In genomic region chr7:96826089-96826488, GRCh38 we compare ENCODE assay signal across 1 cellular context.
TF ChIP-seq lines count a peak whose summit lies in the region.

No MANE protein-coding gene starts in this region.

TF ChIP-seq in GM12878, 131 proteins besides CTCF, POLR2A, EP300 and RAD21 (continued from another document):
- TF ChIP-seq ZBTB33 (IDR thresholded peaks at IDR 0.05) (no peak), PML (IDR thresholded peaks at IDR 0.05; ENCODE audit: low read length) (no peak), ATF3 (IDR thresholded peaks at IDR 0.05; ENCODE audit: borderline replicate concordance, extremely low read depth, low read depth, low read length) (no peak), TBL1XR1 (IDR thresholded peaks at IDR 0.05; ENCODE audit: low read depth, low read length) (no peak), GABPA (IDR thresholded peaks at IDR 0.05; ENCODE audit: low read depth) (no peak), RELA (IDR thresholded peaks at IDR 0.05; ENCODE audit: borderline replicate concordance, partially characterized antibody) (no peak), ZNF622 (IDR thresholded peaks at IDR 0.05) (no peak)
